ENCODE assay signal across 15 cellular contexts in the genomic region with DNA sequence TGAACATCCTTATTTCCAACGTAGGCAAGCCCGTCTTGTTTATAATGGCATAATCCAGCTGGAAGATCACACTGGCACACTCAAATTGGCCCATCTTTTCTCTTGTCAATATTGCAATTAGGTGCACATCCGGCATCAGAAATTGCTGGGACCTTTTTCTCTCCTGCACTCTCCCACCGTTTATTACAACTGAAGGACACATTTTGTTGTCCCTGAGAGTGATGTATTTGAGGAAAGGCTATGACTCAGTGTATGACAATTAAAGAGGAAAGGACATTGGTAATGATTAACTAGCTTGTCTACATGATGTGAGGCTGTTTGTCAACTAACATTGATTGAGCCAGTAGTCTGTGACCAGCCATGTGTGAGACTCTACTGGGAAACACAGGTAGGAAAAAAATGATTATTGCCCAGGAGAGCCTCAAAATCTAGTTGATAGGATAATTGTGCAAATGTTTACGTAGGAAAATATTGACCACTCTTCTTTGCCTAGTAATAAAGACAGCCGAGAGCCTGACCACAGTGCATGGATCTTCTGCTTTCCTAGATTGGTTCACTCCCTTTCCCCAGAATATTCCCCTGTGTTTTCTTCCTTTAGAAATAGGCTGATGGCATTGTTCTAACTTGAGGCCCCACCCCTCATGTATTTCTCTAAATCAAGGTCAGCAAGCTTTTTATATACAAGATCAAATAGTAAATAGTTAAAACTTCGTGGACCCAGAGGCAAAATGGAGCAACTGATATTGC.
DNase-seq lines count a peak whose midpoint lies in the region; ATAC-seq, FAIRE-seq and TF ChIP-seq lines count a peak whose summit lies in the region.
"Had no signal": no experiment of that assay in that cellular context is flagged by ENCODE, and none has a peak within 500 bp of the region (broad histone marks: within the 10 kb centered on the region; RNA-seq: fewer than 3 reads in every experiment).

No MANE protein-coding gene starts in this region.

- peaks cover 22% of the 10 kb centered on the region for H3K27me3 ChIP-seq in neuron (ENCODE audit: insufficient read depth, low read length)
- peaks cover 33% of the 10 kb centered on the region for H3K27me3 ChIP-seq in A673 (replicated peaks; ENCODE audit: insufficient read depth, low read depth, low read length, poor library complexity)
- H3K27me3 ChIP-seq: BLaER1 treated with 17β-estradiol and CSF1 and Interleukin-3, amounts not matched to agents 10 nM and 100 nM had no signal

- intact Hi-C loops in A673 (cut with micrococcal nuclease; ENCODE audit: unreplicated experiment), result no loop called here

- POLR2A ChIA-PET in A673 (lab: Charles Lee; ENCODE audit: low non-redundant PET), result interaction anchor here (0.5 kb wide), 1 partner anchor 1040 kb away, joined by 3 read pairs; no protein-coding TSS in a partner anchor

- ATAC-seq in HG02588 (IDR thresholded peaks at IDR 0.05; ENCODE audit: unreplicated experiment), result no peak
- ATAC-seq: SK-N-SH treated with all-trans-retinoic acid at 6 μM for 48 hours had no signal

- H3K4me1 ChIP-seq in neuron (ENCODE audit: insufficient read depth, low read length), result peaks cover 6% of the 10 kb centered on the region
- H3K4me1 ChIP-seq in A673 (ENCODE audit: insufficient read depth, low read length, poor library complexity, severe bottlenecking), result no peaks in the 10 kb centered on the region

- H3K27ac ChIP-seq in A673 (ENCODE audit: low read depth, low read length, poor library complexity, severe bottlenecking), result no peak overlapping the region
- H3K27ac ChIP-seq: BLaER1 treated with 17β-estradiol and CSF1 and Interleukin-3, amounts not matched to agents 10 nM and 100 nM; tibial artery had no signal

- DNase-seq in DMS153 (lab: John Stamatoyannopoulos, UW), result peak; percentile 80
- peak; percentile 99 for DNase-seq in NCI-H526 treated with DMSO at 0.1 percent for 48 hours (lab: John Stamatoyannopoulos, UW)
- DNase-seq in glomerular visceral epithelial cell (ENCODE audit: extremely low spot score), result peak; percentile 16
- no peak for DNase-seq in GM19239 (ENCODE audit: insufficient read length, low spot score)
- no peak for DNase-seq in A673 (ENCODE audit: low spot score)
- DNase-seq in stimulated activated CD4-positive, alpha-beta T cell treated with anti-CD3 and anti-CD28 coated beads, Interleukin-4, amount 100 ng/mL, for 1 hour, result no peak
- DNase-seq: activated CD4-positive, alpha-beta T cell treated with anti-CD3 and anti-CD28 coated beads for 1 hour; activated gamma-delta T cell; central memory CD4-positive, alpha-beta T cell; tibial artery had no signal

- no peaks in the 10 kb centered on the region for H3K36me3 ChIP-seq in neuron (ENCODE audit: insufficient read depth, low read length)
- H3K36me3 ChIP-seq in A673 (ENCODE audit: insufficient read depth, low read length, poor library complexity, severe bottlenecking), result no peaks in the 10 kb centered on the region
- H3K36me3 ChIP-seq: BLaER1 treated with 17β-estradiol and CSF1 and Interleukin-3, amounts not matched to agents 10 nM and 100 nM; tibial artery had no signal

- CTCF ChIA-PET in A673 (lab: Charles Lee), result interaction anchor here (0.6 kb wide), 1 partner anchor 11 kb away, joined by 5 read pairs; no protein-coding TSS in a partner anchor

- H2AFZ ChIP-seq in neuron (ENCODE audit: low read depth, low read length), result peak overlapping the region; percentile 57

- H3K4me3 ChIP-seq in neuron (ENCODE audit: low read length), result no peak overlapping the region
- no peak overlapping the region for H3K4me3 ChIP-seq in A673 (ENCODE audit: low read depth, low read length, poor library complexity, severe bottlenecking)
- H3K4me3 ChIP-seq: BLaER1 treated with 17β-estradiol and CSF1 and Interleukin-3, amounts not matched to agents 10 nM and 100 nM had no signal

- no peak for FAIRE-seq in GM19239 (lab: Jason Lieb, UNC)
- FAIRE-seq: H54 had no signal

- TF ChIP-seq CTCF in A673 (conservative IDR thresholded peaks at IDR 0.05; ENCODE audit: low read depth, low read length), result no peak

- H3K9me3 ChIP-seq in neuron (ENCODE audit: low read length) (no peaks in the 10 kb centered on the region), A673 (ENCODE audit: low read depth, low read length, poor library complexity, severe bottlenecking) (no peaks in the 10 kb centered on the region)
- H3K9me3 ChIP-seq: tibial artery had no signal

- BruUV-seq in A673 (replicated peaks; lab: Mats Ljungman, UMichigan), result no TSS peak

Comparison
In these comparisons a context has a peak if more than half of its experiments do, and no peak if none do; other contexts are left out.
1. DNase-seq: peak in DMS153 (single experiment), NCI-H526 treated with DMSO at 0.1 percent for 48 hours (single experiment) and glomerular visceral epithelial cell (single experiment); none in GM19239 (single experiment), A673 (single experiment) and stimulated activated CD4-positive, alpha-beta T cell treated with anti-CD3 and anti-CD28 coated beads, Interleukin-4, amount 100 ng/mL, for 1 hour (single experiment).